9 cellular contexts compared by ENCODE assay signal in the genomic region with DNA sequence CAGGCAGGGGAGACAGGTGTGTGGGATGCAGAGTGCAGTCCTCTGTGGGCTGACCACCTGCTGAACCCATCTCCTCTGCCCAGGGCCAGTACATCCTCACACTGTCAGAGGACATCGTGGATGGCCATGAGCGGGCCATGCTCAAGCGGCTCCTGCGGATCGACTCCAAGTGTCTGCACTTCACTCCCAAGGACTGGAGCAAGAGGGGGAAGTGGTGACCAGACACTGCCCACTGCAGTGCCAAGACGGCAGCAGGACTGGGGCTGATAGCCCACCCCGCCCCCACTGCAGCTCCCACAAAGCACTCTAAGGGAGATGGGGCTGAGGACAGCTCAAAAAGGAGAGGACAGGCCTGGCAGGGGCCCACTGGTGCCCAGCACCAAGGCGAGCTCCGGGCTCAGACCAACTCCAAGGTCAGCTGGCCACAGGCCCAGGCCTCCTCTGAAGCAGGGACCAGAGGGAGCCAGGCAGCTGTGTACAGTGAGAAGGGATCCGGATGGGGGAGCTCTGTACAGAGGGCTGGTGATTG. TPM values are rescaled to one million over a fixed set of nuclear protein-coding genes. Genes with fewer than 3 reads are reported as not detected.
DNase-seq lines count a peak whose midpoint lies in the region; ATAC-seq and TF ChIP-seq lines count a peak whose summit lies in the region.
"Had no signal": no experiment of that assay in that cellular context is flagged by ENCODE, and none has a peak within 500 bp of the region (broad histone marks: within the 10 kb centered on the region; RNA-seq: fewer than 3 reads in every experiment).

No MANE protein-coding gene starts in this region.

- no peak for ATAC-seq in GM19035 (IDR thresholded peaks at IDR 0.05; ENCODE audit: unreplicated experiment)
- no peak for ATAC-seq in GM21423 (IDR thresholded peaks at IDR 0.05; ENCODE audit: unreplicated experiment)
- no peak for ATAC-seq in HG03196 (IDR thresholded peaks at IDR 0.05; ENCODE audit: unreplicated experiment)

- intact Hi-C loops in CD4-positive, alpha-beta memory T cell (cut with micrococcal nuclease) = no loop called here

- peaks cover 24% of the 10 kb centered on the region for H3K4me1 ChIP-seq in CD4-positive, alpha-beta memory T cell (ENCODE audit: insufficient read depth, low read length)
- H3K4me1 ChIP-seq in NT2/D1 (ENCODE audit: insufficient read depth, insufficient read length) = peaks cover 8% of the 10 kb centered on the region
- H3K4me1 ChIP-seq in duodenal mucosa (ENCODE audit: control insufficient read depth in 1 of 2, insufficient read depth in 2 of 2, low read length in 2 of 2) = peaks cover 14 to 21% of the 10 kb centered on the region in 2 donors

- H3K27ac Mint-ChIP-seq in CD4-positive, alpha-beta memory T cell = peak overlapping the region in 5 of 7 donors; percentile 47 to 93 (median 85)
- H3K27ac Mint-ChIP-seq in nephron = no peak overlapping the region

- POLR2A ChIA-PET in CD4-positive, alpha-beta memory T cell (lab: Charles Lee; ENCODE audit: partially characterized antibody) = interaction anchor here (0.8 to 3.2 kb wide), 7 partner anchors 7 to 141 kb away, joined by 3 to 36 read pairs (median 5); a partner anchor contains a TSS
- POLR2A ChIA-PET in HEK293T (lab: Yijun Ruan, JAX) = interaction anchor here (0.8 to 2.7 kb wide), 16 partner anchors 7 to 183 kb away, joined by 3 to 37 read pairs (median 6); a partner anchor contains a TSS

- H3K27me3 ChIP-seq in CD4-positive, alpha-beta memory T cell (ENCODE audit: insufficient read depth, low read length) = no peaks in the 10 kb centered on the region
- H3K27me3 ChIP-seq in NT2/D1 (ENCODE audit: insufficient read depth, insufficient read length) = no peaks in the 10 kb centered on the region
- no peaks in the 10 kb centered on the region for H3K27me3 ChIP-seq in duodenal mucosa (ENCODE audit: control insufficient read depth in 1 of 2, insufficient read depth in 2 of 2, low read length in 2 of 2)

- no peak for TF ChIP-seq CTCF in nephron (IDR thresholded peaks at IDR 0.05; ENCODE audit: unreplicated experiment in 3 of 3)

- peaks cover 20 to 53% (median 36%) of the 10 kb centered on the region in 4 donors for H3K4me1 Mint-ChIP-seq in CD4-positive, alpha-beta memory T cell
- peaks cover 29% of the 10 kb centered on the region for H3K4me1 Mint-ChIP-seq in nephron

- DNase-seq in CD4-positive, alpha-beta memory T cell = no peak
- DNase-seq in NT2/D1 (ENCODE audit: low read depth, low spot score) = no peak
- DNase-seq in HEK293T (ENCODE audit: extremely low spot score) = no peak
- DNase-seq: retina had no signal

- peaks cover 50% of the 10 kb centered on the region for H3K36me3 ChIP-seq in CD4-positive, alpha-beta memory T cell (ENCODE audit: insufficient read depth, low read length)
- peaks cover 59% of the 10 kb centered on the region for H3K36me3 ChIP-seq in NT2/D1 (ENCODE audit: insufficient read depth, insufficient read length, low read length)
- peaks cover 44 to 51% of the 10 kb centered on the region in 2 donors for H3K36me3 ChIP-seq in duodenal mucosa (ENCODE audit: control insufficient read depth in 1 of 2, insufficient read depth in 2 of 2, low read length in 2 of 2)

- CTCF ChIA-PET in CD4-positive, alpha-beta memory T cell (lab: Charles Lee; ENCODE audit: partially characterized antibody) = interaction anchor here (0.8 to 5.2 kb wide), 5 partner anchors 7 to 115 kb away, joined by 3 to 27 read pairs (median 3); a partner anchor contains a TSS
- CTCF ChIA-PET in HEK293T (lab: Yijun Ruan, JAX) = interaction anchor here (0.7 to 1.2 kb wide), 3 partner anchors 10 to 99 kb away, joined by 3 to 6 read pairs (median 4); no protein-coding TSS in a partner anchor

- no peaks in the 10 kb centered on the region for H3K27me3 Mint-ChIP-seq in CD4-positive, alpha-beta memory T cell
- no peaks in the 10 kb centered on the region for H3K27me3 Mint-ChIP-seq in nephron (ENCODE audit: low read depth)

- no peaks in the 10 kb centered on the region for H3K9me3 ChIP-seq in CD4-positive, alpha-beta memory T cell (ENCODE audit: control insufficient read depth in 1 of 2, low read length in 2 of 2)
- H3K9me3 ChIP-seq in NT2/D1 (ENCODE audit: insufficient read depth, low read length) (no peaks in the 10 kb centered on the region), duodenal mucosa (ENCODE audit: control insufficient read depth in 1 of 2, low read length in 2 of 2) (no peaks in the 10 kb centered on the region)

- H3K9ac ChIP-seq in NT2/D1 (ENCODE audit: insufficient read length, low read depth) = peak overlapping the region; percentile 99
- H3K9ac ChIP-seq in duodenal mucosa (ENCODE audit: low read depth in 1 of 2, low read length in 2 of 2) = peak overlapping the region in 1 of 2 donors; percentile 83

- no peaks in the 10 kb centered on the region for H3K9me3 Mint-ChIP-seq in CD4-positive, alpha-beta memory T cell
- H3K9me3 Mint-ChIP-seq in nephron = no peaks in the 10 kb centered on the region

- H3K27ac ChIP-seq in CD4-positive, alpha-beta memory T cell (ENCODE audit: low read depth, low read length) = no peak overlapping the region
- no peak overlapping the region for H3K27ac ChIP-seq in duodenal mucosa (ENCODE audit: low read depth, low read length)

- peak overlapping the region; percentile 89 to 93 (median 91) for H3K4me3 Mint-ChIP-seq in CD4-positive, alpha-beta memory T cell
- peak overlapping the region; percentile 94 to 98 (median 96) for H3K4me3 Mint-ChIP-seq in nephron

- H3K4me3 ChIP-seq in CD4-positive, alpha-beta memory T cell (ENCODE audit: low read length in 2 of 2) = peak overlapping the region in 1 of 2 donors; percentile 87
- H3K4me3 ChIP-seq in NT2/D1 (ENCODE audit: insufficient read length, low read depth) (peak overlapping the region; percentile 98), duodenal mucosa (ENCODE audit: low read depth in 1 of 2, low read length in 2 of 2) (peak overlapping the region; percentile 90 to 91)

- peaks cover 21 to 57% of the 10 kb centered on the region in 2 donors for H3K36me3 Mint-ChIP-seq in CD4-positive, alpha-beta memory T cell
- peaks cover 39% of the 10 kb centered on the region for H3K36me3 Mint-ChIP-seq in nephron (ENCODE audit: low read depth)

TF ChIP-seq in HEK293T, 16 proteins besides CTCF, POLR2A, EP300 and RAD21:
- TF ChIP-seq SP1 (IDR thresholded peaks at IDR 0.05) (no peak), TARDBP (IDR thresholded peaks at IDR 0.05) (no peak)

RNA-seq across cellular contexts. Expression of a gene that starts 1.6 kb away (rescaled TPM):
- total RNA-seq in CD4-positive, alpha-beta memory T cell = 10 to 100 TPM; 69.1 to 69.7 TPM
- 10 to 100 TPM; 61.4 to 74.2 TPM for polyA plus RNA-seq in CD4-positive, alpha-beta memory T cell

RNA-seq across cellular contexts. Expression of a gene that starts 7.0 kb away (rescaled TPM):
- total RNA-seq in CD4-positive, alpha-beta memory T cell = 100 to 1,000 TPM in 1 of 2 experiments, 10 to 100 TPM in 1; 93.5 to 106 TPM
- 10 to 100 TPM; 45.4 to 61.5 TPM for polyA plus RNA-seq in CD4-positive, alpha-beta memory T cell

RNA-seq across cellular contexts. Expression of a gene that starts 56.3 kb away (rescaled TPM):
- 100 to 1,000 TPM; 170 to 173 TPM for total RNA-seq in CD4-positive, alpha-beta memory T cell
- polyA plus RNA-seq in CD4-positive, alpha-beta memory T cell = 10 to 100 TPM; 36.5 to 74.7 TPM

Comparison
In these comparisons a context has a peak if more than half of its experiments do, and no peak if none do; other contexts are left out.
1. H3K27ac Mint-ChIP-seq: peak in CD4-positive, alpha-beta memory T cell (5 of 7); none in nephron (0 of 3).